In the genomic region with DNA sequence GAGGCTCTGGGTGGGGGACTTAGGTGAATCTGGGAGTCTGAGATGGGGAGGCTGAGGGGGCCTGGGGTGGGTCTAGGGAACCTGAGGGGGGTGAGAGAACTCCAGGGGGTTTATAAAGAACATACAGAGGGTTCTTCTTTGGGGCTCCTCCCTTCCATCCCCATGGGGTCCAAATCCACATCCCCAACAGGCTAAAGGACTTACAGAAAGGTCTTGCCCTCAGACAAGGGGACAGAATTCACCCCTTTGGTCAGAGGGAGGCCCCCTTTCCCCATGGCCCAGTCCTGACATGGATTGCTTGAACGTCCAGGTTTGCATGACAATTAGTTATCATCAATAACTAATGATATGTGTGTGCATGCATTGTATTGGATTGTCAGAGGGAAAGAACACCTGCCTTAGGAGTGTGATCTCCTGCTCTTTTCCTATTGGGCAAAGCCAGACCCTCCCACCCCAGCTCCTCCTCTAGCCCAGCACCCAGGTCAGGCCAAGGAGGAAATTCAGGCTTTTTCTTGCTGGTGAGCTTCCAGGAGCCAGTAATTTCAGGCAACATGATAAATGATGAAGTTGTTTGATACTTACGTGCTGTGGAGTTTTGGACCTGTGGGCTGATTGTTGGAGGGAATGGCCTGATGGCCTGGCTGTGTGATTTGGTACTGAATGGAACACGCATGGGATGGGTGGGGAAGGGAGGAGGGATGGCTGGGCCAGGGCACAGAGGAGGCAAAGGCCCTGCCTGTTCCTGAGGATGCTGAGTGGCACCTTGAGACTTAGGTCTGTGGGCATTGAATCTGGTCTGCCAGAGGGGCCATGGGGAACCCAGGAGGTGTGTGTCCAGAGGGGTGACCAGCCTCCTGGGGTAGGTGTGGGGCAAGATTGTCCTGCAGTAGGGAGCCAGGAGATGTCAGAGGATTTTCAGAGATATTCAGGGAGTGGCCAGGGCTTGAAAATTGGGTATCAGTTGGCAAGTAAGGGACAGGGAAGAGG, we compare ENCODE assay signal across 8 cellular contexts. TPM values are rescaled to one million over a fixed set of nuclear protein-coding genes. Genes with fewer than 3 reads are reported as not detected.
DNase-seq lines count a peak whose midpoint lies in the region; ATAC-seq and TF ChIP-seq lines count a peak whose summit lies in the region.

No MANE protein-coding gene starts in this region.

- no peaks in the 10 kb centered on the region for H4K20me1 ChIP-seq in GM23248 (ENCODE audit: insufficient read depth)

- DNase-seq in AG10803 (ENCODE audit: low read depth) = no peak
- no peak for DNase-seq in GM23248
- no peak for DNase-seq in WTC11 (ENCODE audit: low spot score)
- DNase-seq in stimulated activated naive B cell treated with anti-CD40 and anti-IgM and Interleukin-4, amounts not matched to agents 10 μg/mL and 1 μg/mL and 100 μg/mL, for 72 hours = no peak
- DNase-seq in NCI-H524 (lab: John Stamatoyannopoulos, UW) = no peak
- DNase-seq in central memory CD4-positive, alpha-beta T cell = no peak

- POLR2A ChIA-PET in WTC11 (lab: Charles Lee) = no interaction called here

- ATAC-seq in WTC11 (no peak), GM21360 (IDR thresholded peaks at IDR 0.05; ENCODE audit: unreplicated experiment) (no peak)
- ATAC-seq in stimulated activated naive B cell treated with anti-CD40 and anti-IgM and Interleukin-4, amounts not matched to agents 10 μg/mL and 1 μg/mL and 100 μg/mL, for 72 hours (replicated peaks) = no peak

- H3K27ac Mint-ChIP-seq in WTC11 = no peak overlapping the region
- peak overlapping the region; percentile 95 for H3K27ac Mint-ChIP-seq in stimulated activated naive B cell treated with anti-CD40 and anti-IgM and Interleukin-4, amounts not matched to agents 10 μg/mL and 1 μg/mL and 100 μg/mL, for 72 hours

- H3K4me1 ChIP-seq in GM23248 (ENCODE audit: insufficient read depth) (no peaks in the 10 kb centered on the region), iPS-15b (ENCODE audit: control insufficient read depth, insufficient read depth, low read length) (peaks cover 3% of the 10 kb centered on the region)

- no peaks in the 10 kb centered on the region for H3K79me2 ChIP-seq in GM23248 (ENCODE audit: insufficient read depth)

- H3K9me3 ChIP-seq in GM23248 (ENCODE audit: low read depth) (no peaks in the 10 kb centered on the region), iPS-15b (ENCODE audit: control insufficient read depth, insufficient read depth, low read length) (no peaks in the 10 kb centered on the region)

- 40 to 49% methylated on average over 3 of the region's 3 CpGs for WGBS in GM23248 (ENCODE audit: low coverage in 1 of 2, low lambda C conversion rate in 2 of 2, missing lambda C conversion rate in 2 of 2), 2 experiments

- H3K9ac ChIP-seq in GM23248 (peak overlapping the region; percentile 83; the same call in 1 of the 2 replicates), iPS-15b (ENCODE audit: low read depth, low read length) (peak overlapping the region; percentile 81)

- H3K36me3 Mint-ChIP-seq in WTC11 = no peaks in the 10 kb centered on the region
- peaks cover 4 to 6% of the 10 kb centered on the region in 2 donors for H3K36me3 Mint-ChIP-seq in stimulated activated naive B cell treated with anti-CD40 and anti-IgM and Interleukin-4, amounts not matched to agents 10 μg/mL and 1 μg/mL and 100 μg/mL, for 72 hours

- no peak overlapping the region for H2AFZ ChIP-seq in GM23248

- H3K4me3 ChIP-seq in AG10803 (ENCODE audit: low read length) (peak overlapping the region; percentile 83), GM23248 (peak overlapping the region; percentile 76), iPS-15b (ENCODE audit: low read depth, low read length) (peak overlapping the region; percentile 80)

- H3K4me2 ChIP-seq in GM23248 (ENCODE audit: unreplicated experiment) = peak overlapping the region; percentile 63

- TF ChIP-seq CTCF in AG10803 (conservative IDR thresholded peaks at IDR 0.05; ENCODE audit: low read length) = no peak
- TF ChIP-seq CTCF in WTC11 (IDR thresholded peaks at IDR 0.05) = no peak

- no peaks in the 10 kb centered on the region for H3K9me3 Mint-ChIP-seq in WTC11
- H3K9me3 Mint-ChIP-seq in stimulated activated naive B cell treated with anti-CD40 and anti-IgM and Interleukin-4, amounts not matched to agents 10 μg/mL and 1 μg/mL and 100 μg/mL, for 72 hours = peaks cover 0 to 4% of the 10 kb centered on the region in 2 donors

- H3K36me3 ChIP-seq in GM23248 (ENCODE audit: low read depth) = no peaks in the 10 kb centered on the region
- H3K36me3 ChIP-seq in iPS-15b (ENCODE audit: control insufficient read depth, insufficient read depth, low read length) = no peaks in the 10 kb centered on the region

- peak overlapping the region; percentile 79 for H3K4me3 Mint-ChIP-seq in WTC11
- H3K4me3 Mint-ChIP-seq in stimulated activated naive B cell treated with anti-CD40 and anti-IgM and Interleukin-4, amounts not matched to agents 10 μg/mL and 1 μg/mL and 100 μg/mL, for 72 hours = peak overlapping the region; percentile 94 to 98

- H3K4me1 Mint-ChIP-seq in WTC11 = peaks cover 12% of the 10 kb centered on the region
- H3K4me1 Mint-ChIP-seq in stimulated activated naive B cell treated with anti-CD40 and anti-IgM and Interleukin-4, amounts not matched to agents 10 μg/mL and 1 μg/mL and 100 μg/mL, for 72 hours = peaks cover 24 to 37% of the 10 kb centered on the region in 2 donors

- H3K27ac ChIP-seq in GM23248 = no peak overlapping the region

- no peaks in the 10 kb centered on the region for H3K27me3 ChIP-seq in GM23248 (replicated peaks; ENCODE audit: insufficient read depth)
- H3K27me3 ChIP-seq in iPS-15b (ENCODE audit: control insufficient read depth, insufficient read depth, low read length) = peaks cover 16% of the 10 kb centered on the region

- in situ Hi-C loops in GM23248 (cut with MboI) = no loop called here

- peaks cover 26% of the 10 kb centered on the region for H3K27me3 Mint-ChIP-seq in WTC11 (ENCODE audit: low read depth)
- H3K27me3 Mint-ChIP-seq in stimulated activated naive B cell treated with anti-CD40 and anti-IgM and Interleukin-4, amounts not matched to agents 10 μg/mL and 1 μg/mL and 100 μg/mL, for 72 hours = peaks cover 10 to 14% of the 10 kb centered on the region in 2 donors

- no peaks in the 10 kb centered on the region for H3K9me2 ChIP-seq in GM23248 (ENCODE audit: insufficient read depth)

- no peaks in the 10 kb centered on the region for H3F3A ChIP-seq in GM23248 (ENCODE audit: insufficient read depth)

- CTCF ChIA-PET in WTC11 (lab: Charles Lee) = interaction anchor here (0.6 kb wide), 1 partner anchor 15 kb away, joined by 4 read pairs; no protein-coding TSS in a partner anchor

TF ChIP-seq in WTC11, 78 proteins besides CTCF, POLR2A, EP300 and RAD21 (continues in another document):
- TF ChIP-seq FOXK1 (CRISPR knock-in tag; IDR thresholded peaks at IDR 0.05) (no peak), TEAD1 (CRISPR knock-in tag; IDR thresholded peaks at IDR 0.05) (no peak), CBFB (CRISPR knock-in tag; IDR thresholded peaks at IDR 0.05; ENCODE audit: low read depth) (no peak), JUN (CRISPR knock-in tag; IDR thresholded peaks at IDR 0.05) (no peak)
- TF ChIP-seq, protein P1, sequence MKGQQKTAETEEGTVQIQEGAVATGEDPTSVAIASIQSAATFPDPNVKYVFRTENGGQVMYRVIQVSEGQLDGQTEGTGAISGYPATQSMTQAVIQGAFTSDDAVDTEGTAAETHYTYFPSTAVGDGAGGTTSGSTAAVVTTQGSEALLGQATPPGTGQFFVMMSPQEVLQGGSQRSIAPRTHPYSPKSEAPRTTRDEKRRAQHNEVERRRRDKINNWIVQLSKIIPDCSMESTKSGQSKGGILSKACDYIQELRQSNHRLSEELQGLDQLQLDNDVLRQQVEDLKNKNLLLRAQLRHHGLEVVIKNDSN (CRISPR knock-in tag; IDR thresholded peaks at IDR 0.05) = no peak
- TF ChIP-seq, protein P2, sequence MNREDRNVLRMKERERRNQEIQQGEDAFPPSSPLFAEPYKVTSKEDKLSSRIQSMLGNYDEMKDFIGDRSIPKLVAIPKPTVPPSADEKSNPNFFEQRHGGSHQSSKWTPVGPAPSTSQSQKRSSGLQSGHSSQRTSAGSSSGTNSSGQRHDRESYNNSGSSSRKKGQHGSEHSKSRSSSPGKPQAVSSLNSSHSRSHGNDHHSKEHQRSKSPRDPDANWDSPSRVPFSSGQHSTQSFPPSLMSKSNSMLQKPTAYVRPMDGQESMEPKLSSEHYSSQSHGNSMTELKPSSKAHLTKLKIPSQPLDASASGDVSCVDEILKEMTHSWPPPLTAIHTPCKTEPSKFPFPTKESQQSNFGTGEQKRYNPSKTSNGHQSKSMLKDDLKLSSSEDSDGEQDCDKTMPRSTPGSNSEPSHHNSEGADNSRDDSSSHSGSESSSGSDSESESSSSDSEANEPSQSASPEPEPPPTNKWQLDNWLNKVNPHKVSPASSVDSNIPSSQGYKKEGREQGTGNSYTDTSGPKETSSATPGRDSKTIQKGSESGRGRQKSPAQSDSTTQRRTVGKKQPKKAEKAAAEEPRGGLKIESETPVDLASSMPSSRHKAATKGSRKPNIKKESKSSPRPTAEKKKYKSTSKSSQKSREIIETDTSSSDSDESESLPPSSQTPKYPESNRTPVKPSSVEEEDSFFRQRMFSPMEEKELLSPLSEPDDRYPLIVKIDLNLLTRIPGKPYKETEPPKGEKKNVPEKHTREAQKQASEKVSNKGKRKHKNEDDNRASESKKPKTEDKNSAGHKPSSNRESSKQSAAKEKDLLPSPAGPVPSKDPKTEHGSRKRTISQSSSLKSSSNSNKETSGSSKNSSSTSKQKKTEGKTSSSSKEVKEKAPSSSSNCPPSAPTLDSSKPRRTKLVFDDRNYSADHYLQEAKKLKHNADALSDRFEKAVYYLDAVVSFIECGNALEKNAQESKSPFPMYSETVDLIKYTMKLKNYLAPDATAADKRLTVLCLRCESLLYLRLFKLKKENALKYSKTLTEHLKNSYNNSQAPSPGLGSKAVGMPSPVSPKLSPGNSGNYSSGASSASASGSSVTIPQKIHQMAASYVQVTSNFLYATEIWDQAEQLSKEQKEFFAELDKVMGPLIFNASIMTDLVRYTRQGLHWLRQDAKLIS (CRISPR knock-in tag; IDR thresholded peaks at IDR 0.05; ENCODE audit: borderline replicate concordance) = no peak

RNA-seq across cellular contexts. Expression of a gene that starts 1.1 kb away (rescaled TPM):
- total RNA-seq in GM23248 (2014; rRNA removed; shearing (Covaris generic)) = 5.7 and 6.4 TPM in 2 replicates
- 2.8 and 2.9 TPM in 2 replicates for polyA plus RNA-seq in GM23248 (2016; fragmentation: Nextera tagmentation; extraction: Ambion mirVana)
- total RNA-seq in WTC11 (2021) = 13.1 to 14.2 TPM (median 14.2 TPM) in 3 replicates

RNA-seq across cellular contexts. Expression of a gene that starts 25.3 kb away (rescaled TPM):
- total RNA-seq in GM23248 (2014; rRNA removed; shearing (Covaris generic)) = 0.13 and 0.97 TPM in 2 replicates
- 2.1 and 3.4 TPM in 2 replicates for polyA plus RNA-seq in GM23248 (2016; fragmentation: Nextera tagmentation; extraction: Ambion mirVana)
- total RNA-seq in WTC11 (2021) = 14.8 to 30.0 TPM (median 27.3 TPM) in 3 replicates

RNA-seq across cellular contexts. Expression of a gene that starts 31.3 kb away (rescaled TPM):
- 40.0 and 59.2 TPM in 2 replicates for total RNA-seq in GM23248 (2014; rRNA removed; shearing (Covaris generic))
- polyA plus RNA-seq in GM23248 (2016; fragmentation: Nextera tagmentation; extraction: Ambion mirVana) = 8.6 and 9.9 TPM in 2 replicates
- total RNA-seq in WTC11 (2021) = 36.4 to 55.8 TPM (median 51.4 TPM) in 3 replicates

RNA-seq across cellular contexts. Expression of a gene that starts 45.5 kb away (rescaled TPM):
- 1.2 and 1.4 TPM in 2 replicates for total RNA-seq in GM23248 (2014; rRNA removed; shearing (Covaris generic))
- polyA plus RNA-seq in GM23248 (2016; fragmentation: Nextera tagmentation; extraction: Ambion mirVana) = 4.0 and 5.1 TPM in 2 replicates
- total RNA-seq in WTC11 (2021) = 12.3 to 17.0 TPM (median 16.3 TPM) in 3 replicates

RNA-seq across cellular contexts. Expression of a gene that starts 49.3 kb away (rescaled TPM):
- 79.9 and 133 TPM in 2 replicates for total RNA-seq in GM23248 (2014; rRNA removed; shearing (Covaris generic))
- polyA plus RNA-seq in GM23248 (2016; fragmentation: Nextera tagmentation; extraction: Ambion mirVana) = 103 and 105 TPM in 2 replicates
- 90.2 to 107 TPM (median 99.0 TPM) in 3 replicates for total RNA-seq in WTC11 (2021)
